Comparison of ENCODE assay signal across 8 cellular contexts in genomic region chr14:58395815-58396626, GRCh38. TPM values are rescaled to one million over a fixed set of nuclear protein-coding genes. Genes with fewer than 3 reads are reported as not detected.
DNase-seq lines count a peak whose midpoint lies in the region; ATAC-seq and TF ChIP-seq lines count a peak whose summit lies in the region.

TSS of gene TOMM20L (plus strand) at chr14:58395930. CDS start at chr14:58395958, 28 bp downstream.

- no peaks in the 10 kb centered on the region for H3K27me3 Mint-ChIP-seq in effector memory CD8-positive, alpha-beta T cell

- POLR2A ChIA-PET in AG04450 (lab: Yijun Ruan, JAX) = interaction anchor here (0.6 to 1.4 kb wide), 2 partner anchors 98 to 153 kb away, joined by 3 read pairs; partner anchors contain the start of gene ARID4A

- CTCF ChIA-PET in AG04450 (lab: Charles Lee) = interaction anchor here (0.6 to 2.7 kb wide), 17 partner anchors 10 to 1252 kb away, joined by 3 to 15 read pairs (median 4); no protein-coding TSS in a partner anchor

- no peaks in the 10 kb centered on the region for H3K36me3 Mint-ChIP-seq in effector memory CD8-positive, alpha-beta T cell (ENCODE audit: insufficient read depth)

- peak; percentile 48; the same call in 1 of the 2 replicates for TF ChIP-seq CTCF in AG04450 (IDR thresholded peaks at IDR 0.05; ENCODE audit: low read depth, low read length)

- H3K4me3 Mint-ChIP-seq in effector memory CD8-positive, alpha-beta T cell = peak within 1 kb of the TSS; percentile 80 to 82

- no peaks in the 10 kb centered on the region for H3K27me3 ChIP-seq in AG04450 (ENCODE audit: control insufficient read depth, insufficient read depth, low read length)

- ATAC-seq in GM18519 (IDR thresholded peaks at IDR 0.05; ENCODE audit: low FRiP score, unreplicated experiment) = peak; percentile 81
- ATAC-seq in HG03045 (IDR thresholded peaks at IDR 0.05; ENCODE audit: unreplicated experiment) = peak; percentile 89
- ATAC-seq in effector memory CD8-positive, alpha-beta T cell (replicated peaks) = peak; percentile 88

- peak within 1 kb of the TSS; percentile 55 for H3K4me3 ChIP-seq in AG04450 (ENCODE audit: low read depth, low read length)

- no peaks in the 10 kb centered on the region for H3K9me3 ChIP-seq in AG04450 (ENCODE audit: control insufficient read depth, insufficient read depth, low read length)

- H3K27ac Mint-ChIP-seq in effector memory CD8-positive, alpha-beta T cell = peak within 1 kb of the TSS; percentile 88 to 89

- peaks cover 3 to 4% of the 10 kb centered on the region in 2 donors for H3K4me1 Mint-ChIP-seq in effector memory CD8-positive, alpha-beta T cell (ENCODE audit: low read depth in 2 of 2)

- no peaks in the 10 kb centered on the region for H3K9me3 Mint-ChIP-seq in effector memory CD8-positive, alpha-beta T cell

- no peak within 1 kb of the TSS for H3K27ac ChIP-seq in AG04450 (ENCODE audit: low read depth, low read length)

- DNase-seq in AG04450 (ENCODE audit: low read depth, low spot score) (peak; percentile 4), NCI-H2227 treated with DMSO at 0.1 percent for 48 hours (lab: John Stamatoyannopoulos, UW) (peak; percentile 38), mesenteric fat pad (ENCODE audit: low spot score) (peak; percentile 93)
- DNase-seq in activated CD8-positive, alpha-beta memory T cell treated with anti-CD3 and anti-CD28 coated beads for 4 hours (ENCODE audit: low read depth in 2 of 2) = peak; percentile 13 to 37
- peak; percentile 63 to 77 (median 69) for DNase-seq in effector memory CD8-positive, alpha-beta T cell
- DNase-seq in stimulated activated CD8-positive, alpha-beta memory T cell treated with anti-CD3 and anti-CD28 coated beads, Interleukin-15, amount 100 ng/mL, for 24 hours (ENCODE audit: low read depth) = peak; percentile 54

RNA-seq across cellular contexts. Expression of gene TOMM20L, which starts in this region (rescaled TPM):
- not detected in 2 replicates for polyA plus RNA-seq in AG04450 (2011; rRNA removed)
- not detected in 2 replicates for polyA minus RNA-seq in AG04450 (2011; rRNA and poly(A)+ RNA removed)
- total RNA-seq in mesenteric fat pad = not detected

Comparison
In these comparisons a context has a peak if more than half of its experiments do, and no peak if none do; other contexts are left out.
1. Peak in DNase-seq and H3K4me3 ChIP-seq in AG04450; RNA of the gene not detected or under 1 TPM.
2. Peak in DNase-seq in mesenteric fat pad; RNA of the gene not detected or under 1 TPM.
3. DNase-seq: peak in every context shown above with its lines; median percentile 93 in mesenteric fat pad; 69 in effector memory CD8-positive, alpha-beta T cell; 54 in stimulated activated CD8-positive, alpha-beta memory T cell treated with anti-CD3 and anti-CD28 coated beads, Interleukin-15, amount 100 ng/mL, for 24 hours; 38 in NCI-H2227 treated with DMSO at 0.1 percent for 48 hours; 25 in activated CD8-positive, alpha-beta memory T cell treated with anti-CD3 and anti-CD28 coated beads for 4 hours; 4 in AG04450.